ENCODE assay signal across 14 cellular contexts in the genomic region with DNA sequence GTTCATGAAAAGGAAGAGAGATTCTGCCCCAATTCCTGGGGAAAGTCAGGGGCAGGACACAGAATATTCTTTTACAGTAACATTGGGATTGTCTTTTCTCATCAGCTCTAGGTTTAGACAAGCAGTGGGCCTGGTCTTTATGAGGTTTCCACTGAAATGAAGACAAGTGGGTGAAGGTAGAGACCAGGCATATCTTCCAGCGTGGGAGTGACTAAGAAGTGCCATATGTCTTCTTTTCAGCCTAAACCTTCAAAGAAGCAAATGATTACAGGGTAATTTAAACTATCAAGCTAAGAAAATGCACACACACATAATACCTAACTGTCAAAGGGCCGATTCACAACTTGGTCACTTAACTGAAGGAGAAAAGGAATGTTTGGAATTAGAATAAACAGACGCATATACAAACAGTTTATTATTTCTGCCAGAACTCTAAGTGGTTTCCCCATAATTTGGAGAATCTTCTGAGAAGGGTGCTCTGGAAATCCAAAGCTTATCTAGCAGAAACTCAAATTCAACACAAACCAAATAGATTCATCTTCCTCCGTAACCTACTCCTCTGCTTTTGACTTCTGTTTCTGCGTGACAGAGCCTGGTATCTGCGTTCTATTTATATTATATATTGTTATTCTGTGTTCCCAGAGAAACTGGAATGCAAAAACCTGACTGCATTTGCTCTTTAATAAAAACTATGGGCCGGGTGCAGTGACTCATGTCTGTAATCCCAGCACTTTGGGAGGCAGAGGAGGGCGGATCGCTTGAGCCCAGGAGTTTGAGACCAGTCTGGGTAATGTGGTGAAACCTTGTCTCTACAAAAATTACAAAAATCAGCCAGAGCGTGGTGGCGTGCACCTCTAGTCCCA. TPM values are rescaled to one million over a fixed set of nuclear protein-coding genes. Genes with fewer than 3 reads are reported as not detected.
DNase-seq lines count a peak whose midpoint lies in the region; ATAC-seq and TF ChIP-seq lines count a peak whose summit lies in the region.
"Had no signal": no experiment of that assay in that cellular context is flagged by ENCODE, and none has a peak within 500 bp of the region (broad histone marks: within the 10 kb centered on the region; RNA-seq: fewer than 3 reads in every experiment).

No MANE protein-coding gene starts in this region.

- ATAC-seq in HG02938 (IDR thresholded peaks at IDR 0.05; ENCODE audit: unreplicated experiment) (no peak), GM18873 (IDR thresholded peaks at IDR 0.05; ENCODE audit: low FRiP score, unreplicated experiment) (no peak)
- ATAC-seq: sciatic nerve had no signal

- no peaks in the 10 kb centered on the region for H3K36me3 Mint-ChIP-seq in HFFc6 (ENCODE audit: low read depth)

- peak; percentile 87 for DNase-seq in HFFc6
- peak; percentile 76 for DNase-seq in astrocyte of the hippocampus (ENCODE audit: low read depth, low spot score)
- peak; percentile 42 for DNase-seq in kidney tubule cell (ENCODE audit: low spot score)
- no peak for DNase-seq in activated naive CD4-positive, alpha-beta T cell treated with Interleukin-2 at 50 U/mL for 16 hours
- DNase-seq in effector CD8-positive, alpha-beta T cell (lab: John Stamatoyannopoulos, UW) = no peak
- DNase-seq: activated CD4-positive, alpha-beta memory T cell treated with anti-CD3 and anti-CD28 coated beads, Interleukin-2, amount 10 ng/mL, durations not matched to agents 7 days and 5 days; activated gamma-delta T cell; NCI-H1105; NCI-H510A treated with DMSO at 0.1 percent for 48 hours had no signal

- TF ChIP-seq CTCF in HFFc6 (IDR thresholded peaks at IDR 0.05) = no peak

- no peaks in the 10 kb centered on the region for H3K27me3 Mint-ChIP-seq in HFFc6 (ENCODE audit: insufficient read depth)
- H3K27me3 Mint-ChIP-seq: activated CD4-positive, alpha-beta memory T cell treated with anti-CD3 and anti-CD28 coated beads, Interleukin-2, amount 10 ng/mL, durations not matched to agents 7 days and 5 days had no signal

- no peaks in the 10 kb centered on the region for H3K9me3 Mint-ChIP-seq in HFFc6
- H3K9me3 Mint-ChIP-seq: activated CD4-positive, alpha-beta memory T cell treated with anti-CD3 and anti-CD28 coated beads, Interleukin-2, amount 10 ng/mL, durations not matched to agents 7 days and 5 days; central memory CD8-positive, alpha-beta T cell had no signal

- H3K4me3 Mint-ChIP-seq in HFFc6 = peak overlapping the region; percentile 82
- H3K4me3 Mint-ChIP-seq: activated CD4-positive, alpha-beta memory T cell treated with anti-CD3 and anti-CD28 coated beads, Interleukin-2, amount 10 ng/mL, durations not matched to agents 7 days and 5 days; central memory CD8-positive, alpha-beta T cell had no signal

- peaks cover 76% of the 10 kb centered on the region for H3K4me1 Mint-ChIP-seq in HFFc6 (ENCODE audit: low read depth)
- H3K4me1 Mint-ChIP-seq: activated CD4-positive, alpha-beta memory T cell treated with anti-CD3 and anti-CD28 coated beads, Interleukin-2, amount 10 ng/mL, durations not matched to agents 7 days and 5 days; central memory CD8-positive, alpha-beta T cell had no signal

- H3K27ac Mint-ChIP-seq in HFFc6 = peak overlapping the region; percentile 98
- H3K27ac Mint-ChIP-seq: activated CD4-positive, alpha-beta memory T cell treated with anti-CD3 and anti-CD28 coated beads, Interleukin-2, amount 10 ng/mL, durations not matched to agents 7 days and 5 days had no signal

RNA-seq across cellular contexts. Expression of a gene that starts 22.0 kb away (rescaled TPM):
- 1 to 10 TPM; 2.0 to 10.0 (median 8.5) TPM for total RNA-seq in HFFc6 (2021; fragmentation: NEBNext Ultra II Directional; extraction: Animal tissue kit (Norgen Biotek cat#: 25700))
- total RNA-seq: activated CD4-positive, alpha-beta memory T cell treated with anti-CD3 and anti-CD28 coated beads, Interleukin-2, amount 10 ng/mL, durations not matched to agents 7 days and 5 days; epithelial cell of proximal tubule had no signal

Comparison
In these comparisons a context has a peak if more than half of its experiments do, and no peak if none do; other contexts are left out.
1. DNase-seq: peak in HFFc6 (single experiment), astrocyte of the hippocampus (single experiment) and kidney tubule cell (single experiment); none in activated naive CD4-positive, alpha-beta T cell treated with Interleukin-2 at 50 U/mL for 16 hours (single experiment) and effector CD8-positive, alpha-beta T cell (single experiment).